8 cellular contexts compared by ENCODE assay signal in genomic region chr6:52577778-52578473, GRCh38. TPM values are rescaled to one million over a fixed set of nuclear protein-coding genes. Genes with fewer than 3 reads are reported as not detected.
DNase-seq lines count a peak whose midpoint lies in the region; ATAC-seq and TF ChIP-seq lines count a peak whose summit lies in the region.

No MANE protein-coding gene starts in this region.

- H3K9ac ChIP-seq in colonic mucosa (ENCODE audit: low read depth in 2 of 2, low read length in 2 of 2), result peak overlapping the region; percentile 76 to 82

- no peaks in the 10 kb centered on the region for H3K36me3 ChIP-seq in colonic mucosa

- CTCF ChIA-PET in CD4-positive, alpha-beta T cell (lab: Charles Lee), result no interaction called here

- no peaks in the 10 kb centered on the region for H3K27me3 ChIP-seq in CD4-positive, alpha-beta T cell (ENCODE audit: control insufficient read depth, insufficient read depth, low read length)
- no peaks in the 10 kb centered on the region for H3K27me3 ChIP-seq in colonic mucosa

- no peaks in the 10 kb centered on the region for H3K9me3 ChIP-seq in CD4-positive, alpha-beta T cell (ENCODE audit: control insufficient read depth, low read length)
- no peaks in the 10 kb centered on the region for H3K9me3 ChIP-seq in colonic mucosa

- peak overlapping the region; percentile 85 for H3K4me3 Mint-ChIP-seq in CD4-positive, alpha-beta T cell
- peak overlapping the region; percentile 91 to 94 (median 93) for H3K4me3 Mint-ChIP-seq in nephron

- intact Hi-C loops in CD4-positive, alpha-beta T cell (cut with DNase I, micrococcal nuclease), result loop anchor here (1.0 to 10.0 kb wide), 8 partner anchors 84 to 969 kb away; partner anchors contain the start of genes EFHC1 (in 1 of the 2), GCLC (in 1 of the 2), GSTA4 (in 1 of the 2) and MCM3 (in 1 of the 2)
- intact Hi-C loops in colonic mucosa (cut with DNase I), result no loop called here

- H3K4me1 Mint-ChIP-seq in CD4-positive, alpha-beta T cell (ENCODE audit: low read depth), result peaks cover 51% of the 10 kb centered on the region
- peaks cover 42% of the 10 kb centered on the region for H3K4me1 Mint-ChIP-seq in nephron

- no peak for ATAC-seq in CD4-positive, alpha-beta T cell (ENCODE audit: poor library complexity)
- ATAC-seq in HG02970 (IDR thresholded peaks at IDR 0.05; ENCODE audit: low FRiP score, unreplicated experiment), result no peak

- no peak for DNase-seq in CD4-positive, alpha-beta T cell
- DNase-seq in NAMALWA (ENCODE audit: low spot score), result peak; percentile 12
- DNase-seq in colonic mucosa, result no peak
- DNase-seq in cerebellum (ENCODE audit: low spot score), result no peak
- DNase-seq in NCI-H345 treated with DMSO at 0.1 percent for 48 hours (lab: John Stamatoyannopoulos, UW; ENCODE audit: unreplicated experiment), result no peak
- no peak for DNase-seq in AG08395 (ENCODE audit: low spot score)

- H3K4me3 ChIP-seq in colonic mucosa, result peak overlapping the region; percentile 84

- peak overlapping the region; percentile 74 for H3K27ac Mint-ChIP-seq in CD4-positive, alpha-beta T cell
- H3K27ac Mint-ChIP-seq in nephron, result peak overlapping the region; percentile 95 to 98 (median 95)

- no peaks in the 10 kb centered on the region for H3K27me3 Mint-ChIP-seq in CD4-positive, alpha-beta T cell
- H3K27me3 Mint-ChIP-seq in nephron (ENCODE audit: low read depth), result no peaks in the 10 kb centered on the region

- H3K27ac ChIP-seq in CD4-positive, alpha-beta T cell (ENCODE audit: low read depth, low read length), result peak overlapping the region; percentile 60
- H3K27ac ChIP-seq in colonic mucosa, result peak overlapping the region; percentile 99

- POLR2A ChIA-PET in CD4-positive, alpha-beta T cell (lab: Charles Lee), result interaction anchor here (1.3 to 4.0 kb wide), 4 partner anchors 8 to 293 kb away, joined by 3 to 26 read pairs (median 9); partner anchors contain the start of genes EFHC1 and MCM3

- peaks cover 3% of the 10 kb centered on the region for H3K36me3 Mint-ChIP-seq in CD4-positive, alpha-beta T cell (ENCODE audit: low read depth)
- peaks cover 26% of the 10 kb centered on the region for H3K36me3 Mint-ChIP-seq in nephron (ENCODE audit: low read depth)

- no peaks in the 10 kb centered on the region for H3K9me3 Mint-ChIP-seq in CD4-positive, alpha-beta T cell
- no peaks in the 10 kb centered on the region for H3K9me3 Mint-ChIP-seq in nephron

- peaks cover 3% of the 10 kb centered on the region for H3K4me1 ChIP-seq in colonic mucosa

- TF ChIP-seq CTCF in CD4-positive, alpha-beta T cell (IDR thresholded peaks at IDR 0.05), result no peak
- TF ChIP-seq CTCF in colonic mucosa (IDR thresholded peaks at IDR 0.05), result no peak
- no peak for TF ChIP-seq CTCF in nephron (IDR thresholded peaks at IDR 0.05; ENCODE audit: unreplicated experiment in 3 of 3)

RNA-seq across cellular contexts. Expression of gene TRAM2, which starts 1.1 kb away (rescaled TPM):
- total RNA-seq in CD4-positive, alpha-beta T cell, result 1 to 10 TPM; 7.1 to 7.6 TPM
- 10 to 100 TPM; 19.1 to 21.2 TPM for total RNA-seq in colonic mucosa
- 4.6 TPM for total RNA-seq in cerebellum
